20 cellular contexts compared by ENCODE assay signal in the genomic region with DNA sequence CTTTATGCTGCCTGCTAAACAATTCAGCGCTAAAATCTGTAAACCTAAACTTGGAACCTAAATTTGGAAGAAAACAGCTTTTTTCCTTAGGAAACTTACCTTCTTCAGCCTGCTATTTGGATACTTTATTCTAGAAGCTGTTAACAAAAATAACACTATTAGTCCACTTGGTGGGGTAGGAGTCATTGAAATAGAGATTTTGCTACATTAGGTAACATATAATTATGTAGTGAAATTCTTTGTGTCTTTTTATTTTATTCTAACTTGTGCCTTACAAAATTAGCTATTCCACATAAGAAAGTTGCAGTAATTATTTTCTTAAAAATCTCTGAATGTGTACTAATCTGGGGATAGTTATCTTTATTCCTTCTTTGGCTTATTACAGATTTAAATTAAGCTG.
DNase-seq lines count a peak whose midpoint lies in the region; ATAC-seq and TF ChIP-seq lines count a peak whose summit lies in the region.
"Had no signal": no experiment of that assay in that cellular context is flagged by ENCODE, and none has a peak within 500 bp of the region (broad histone marks: within the 10 kb centered on the region; RNA-seq: fewer than 3 reads in every experiment).

No MANE protein-coding gene starts in this region.

- H3K36me3 Mint-ChIP-seq in CD8-positive, alpha-beta memory T cell: no peaks in the 10 kb centered on the region

- no peaks in the 10 kb centered on the region for H3K4me1 Mint-ChIP-seq in CD8-positive, alpha-beta memory T cell
- H3K4me1 Mint-ChIP-seq: T-helper 17 cell had no signal

- H3K36me3 ChIP-seq in right lobe of liver: no peaks in the 10 kb centered on the region
- no peaks in the 10 kb centered on the region for H3K36me3 ChIP-seq in CD8-positive, alpha-beta memory T cell (ENCODE audit: insufficient read depth, low read length)
- H3K36me3 ChIP-seq: ascending aorta, heart right ventricle, tibial nerve had no signal

- POLR2A ChIA-PET in CD8-positive, alpha-beta memory T cell (lab: Charles Lee): no interaction called here

- 33% methylated on average over 1 of the region's 1 CpG for WGBS in right lobe of liver (ENCODE audit: insufficient coverage, low coverage, low lambda C conversion rate, missing lambda C conversion rate)

- H3K27ac ChIP-seq in C4-2B (no peak overlapping the region), VCaP (no peak overlapping the region), right lobe of liver (no peak overlapping the region)
- H3K27ac ChIP-seq in CD8-positive, alpha-beta memory T cell (ENCODE audit: low read depth, low read length): no peak overlapping the region
- H3K27ac ChIP-seq: ascending aorta, heart right ventricle, parathyroid adenoma, tibial nerve had no signal

- TF ChIP-seq CTCF in C4-2B (conservative IDR thresholded peaks at IDR 0.05) (peak; percentile 31), VCaP (conservative IDR thresholded peaks at IDR 0.05) (peak; percentile 35; the same call in 1 of the 2 replicates), right lobe of liver (IDR thresholded peaks at IDR 0.05) (peak; percentile 29 to 39 (median 36))

- no peak for TF ChIP-seq POLR2A in right lobe of liver (IDR thresholded peaks at IDR 0.05)

- peak; percentile 9 for DNase-seq in HT-29 (ENCODE audit: low spot score)
- DNase-seq in right lobe of liver: no peak
- DNase-seq in NCI-H345 treated with DMSO at 0.1 percent for 48 hours (lab: John Stamatoyannopoulos, UW; ENCODE audit: unreplicated experiment): no peak
- no peak for DNase-seq in CD8-positive, alpha-beta memory T cell
- no peak for DNase-seq in activated T-cell treated with anti-CD3 and anti-CD28 coated beads for 4 hours
- DNase-seq: activated CD4-positive, alpha-beta memory T cell treated with anti-CD3 and anti-CD28 coated beads for 36 hours; activated naive CD4-positive, alpha-beta T cell treated with Interleukin-2 at 50 U/mL for 16 hours; GF-D8; heart right ventricle; NCI-H1417 treated with DMSO at 0.1 percent for 48 hours; SHP77 treated with DMSO at 0.1 percent for 48 hours; stimulated activated CD4-positive, alpha-beta T cell treated with anti-CD3 and anti-CD28 coated beads, Interleukin-2, amount 100 ng/mL, for 24 hours; stimulated activated naive CD8-positive, alpha-beta T cell treated with anti-CD3 and anti-CD28 coated beads, Interleukin-15, Interleukin-2, amounts not matched to agents 100 U/mL and 50 U/mL, for 24 hours; T-helper 17 cell had no signal

- ATAC-seq in right lobe of liver: peak; percentile 50 to 63 (median 56)
- ATAC-seq: GM12878; heart right ventricle; stimulated activated naive CD8-positive, alpha-beta T cell treated with anti-CD3 and anti-CD28 coated beads, Interleukin-15, Interleukin-2, amounts not matched to agents 100 U/mL and 50 U/mL, for 24 hours; T-helper 17 cell had no signal

- intact Hi-C loops in right lobe of liver (cut with DNase I): no loop called here

- no peak overlapping the region for H3K4me3 Mint-ChIP-seq in CD8-positive, alpha-beta memory T cell
- H3K4me3 Mint-ChIP-seq: activated CD4-positive, alpha-beta memory T cell treated with anti-CD3 and anti-CD28 coated beads for 36 hours; T-helper 17 cell had no signal

- CTCF ChIA-PET in CD8-positive, alpha-beta memory T cell (lab: Charles Lee): no interaction called here

- H3K9me3 ChIP-seq in right lobe of liver: no peaks in the 10 kb centered on the region
- no peaks in the 10 kb centered on the region for H3K9me3 ChIP-seq in CD8-positive, alpha-beta memory T cell (ENCODE audit: low read length)
- H3K9me3 ChIP-seq: ascending aorta, heart right ventricle, tibial nerve had no signal

- no peaks in the 10 kb centered on the region for H3K27me3 Mint-ChIP-seq in CD8-positive, alpha-beta memory T cell
- H3K27me3 Mint-ChIP-seq: activated CD4-positive, alpha-beta memory T cell treated with anti-CD3 and anti-CD28 coated beads for 36 hours; T-helper 17 cell had no signal

- H3K4me1 ChIP-seq in right lobe of liver: no peaks in the 10 kb centered on the region
- H3K4me1 ChIP-seq in CD8-positive, alpha-beta memory T cell (ENCODE audit: insufficient read depth, low read length): no peaks in the 10 kb centered on the region
- H3K4me1 ChIP-seq: ascending aorta, heart right ventricle, parathyroid adenoma, tibial nerve had no signal

- H3K4me3 ChIP-seq in right lobe of liver: no peak overlapping the region
- H3K4me3 ChIP-seq in CD8-positive, alpha-beta memory T cell (ENCODE audit: low read length): no peak overlapping the region
- H3K4me3 ChIP-seq: ascending aorta, GM12878, heart right ventricle, tibial nerve had no signal

- no peaks in the 10 kb centered on the region for H3K27me3 ChIP-seq in right lobe of liver
- no peaks in the 10 kb centered on the region for H3K27me3 ChIP-seq in CD8-positive, alpha-beta memory T cell (ENCODE audit: insufficient read depth, low read length, poor library complexity, severe bottlenecking)
- H3K27me3 ChIP-seq: ascending aorta, heart right ventricle, tibial nerve had no signal

- H3K9me3 Mint-ChIP-seq in CD8-positive, alpha-beta memory T cell: peaks cover 10 to 25% (median 18%) of the 10 kb centered on the region in 5 donors

- no peak overlapping the region for H3K27ac Mint-ChIP-seq in CD8-positive, alpha-beta memory T cell
- H3K27ac Mint-ChIP-seq: activated CD4-positive, alpha-beta memory T cell treated with anti-CD3 and anti-CD28 coated beads for 36 hours; T-helper 17 cell had no signal
